Comparison of ENCODE assay signal across 17 cellular contexts in genomic region chr14:99459491-99460100, GRCh38.
"Had no signal": no experiment of that assay in that cellular context is flagged by ENCODE, and none has a peak within 500 bp of the region (broad histone marks: within the 10 kb centered on the region; RNA-seq: fewer than 3 reads in every experiment).

No MANE protein-coding gene starts in this region.

- H3K36me3 ChIP-seq: uterus had no signal

- DNase-seq: activated CD4-positive, alpha-beta T cell treated with anti-CD3 and anti-CD28 coated beads for 1 hour; activated CD4-positive, alpha-beta T cell treated with anti-CD3 and anti-CD28 coated beads, Interleukin-2, amount 50 U/mL, for 48 hours; activated naive CD4-positive, alpha-beta T cell; foreskin fibroblast; left cardiac atrium; mesenchymal stem cell; naive thymus-derived CD4-positive, alpha-beta T cell; stimulated activated CD8-positive, alpha-beta memory T cell treated with anti-CD3 and anti-CD28 coated beads, Interleukin-4, amount 100 ng/mL, for 48 hours; stimulated activated naive CD4-positive, alpha-beta T cell treated with Interleukin-2 at 50 U/mL for 16 hours; substantia nigra; T-helper 2 cell; tibial artery; uterus; WERI-Rb-1 had no signal

- ATAC-seq: esophagus mucosa; left cardiac atrium; naive thymus-derived CD4-positive, alpha-beta T cell had no signal

- H3K27me3 ChIP-seq: breast epithelium, tibial artery, uterus had no signal

- H3K27ac ChIP-seq: breast epithelium, coronary artery, tibial artery, uterus, WERI-Rb-1 had no signal

- H3K27me3 Mint-ChIP-seq: naive thymus-derived CD4-positive, alpha-beta T cell had no signal

- H3K9me3 ChIP-seq: breast epithelium, tibial artery, uterus had no signal

- H3K4me3 Mint-ChIP-seq: naive thymus-derived CD4-positive, alpha-beta T cell had no signal

- H3K4me3 ChIP-seq: breast epithelium, coronary artery, tibial artery, uterus had no signal

- H3K4me1 ChIP-seq: breast epithelium, tibial artery, uterus had no signal
